In the genomic region with DNA sequence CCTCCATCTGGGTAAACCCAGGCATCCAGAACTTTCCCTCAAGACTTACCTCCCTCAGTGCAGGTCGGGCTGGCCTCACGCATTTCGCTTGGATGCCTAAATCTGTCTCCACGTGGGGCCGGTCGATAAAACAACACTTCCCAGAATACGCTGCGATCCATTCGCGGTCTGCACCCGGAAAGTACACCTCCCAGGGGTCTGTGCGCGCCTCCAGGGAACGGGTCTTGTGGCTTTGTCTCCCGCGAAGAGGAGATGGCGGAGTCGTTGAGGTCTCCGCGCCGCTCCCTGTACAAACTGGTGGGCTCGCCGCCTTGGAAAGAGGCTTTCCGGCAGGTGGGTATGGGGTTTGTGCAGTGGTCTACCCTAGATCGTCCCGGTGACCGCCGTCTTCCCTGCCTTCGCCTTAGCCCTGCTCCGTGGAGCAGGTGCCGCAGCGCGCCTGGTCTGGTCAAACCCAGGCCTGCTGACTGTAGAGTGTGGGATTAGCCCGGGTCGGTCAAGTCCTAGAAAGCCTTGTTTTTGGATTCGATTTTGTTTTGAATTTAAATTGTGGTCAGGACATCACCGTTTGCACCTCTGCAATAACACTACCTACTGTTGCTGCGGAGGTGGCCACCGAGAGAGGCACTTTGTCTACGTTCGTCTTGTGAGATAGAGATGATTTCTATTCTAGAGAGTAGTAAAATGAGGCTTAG, we compare ENCODE assay signal across 8 cellular contexts. TPM values are rescaled to one million over a fixed set of nuclear protein-coding genes. Genes with fewer than 3 reads are reported as not detected.
DNase-seq lines count a peak whose midpoint lies in the region; ATAC-seq and TF ChIP-seq lines count a peak whose summit lies in the region.

A gene with protein sequence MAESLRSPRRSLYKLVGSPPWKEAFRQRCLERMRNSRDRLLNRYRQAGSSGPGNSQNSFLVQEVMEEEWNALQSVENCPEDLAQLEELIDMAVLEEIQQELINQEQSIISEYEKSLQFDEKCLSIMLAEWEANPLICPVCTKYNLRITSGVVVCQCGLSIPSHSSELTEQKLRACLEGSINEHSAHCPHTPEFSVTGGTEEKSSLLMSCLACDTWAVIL (plus strand): TSS at position 224 of the 695 bp plus-strand sequence. CDS start 29 bp downstream, at position 253.

- peak; percentile 82 for DNase-seq in BE2C
- DNase-seq in GM19238 (ENCODE audit: insufficient read length, low spot score) = peak; percentile 73
- DNase-seq in NCI-H526 treated with DMSO at 0.1 percent for 48 hours (lab: John Stamatoyannopoulos, UW) = peak; percentile 89
- DNase-seq in activated CD4-positive, alpha-beta T cell treated with anti-CD3 and anti-CD28 coated beads, Interleukin-2, amount 50 U/mL, for 1 hour = peak; percentile 79
- peak; percentile 96 for DNase-seq in ecto neural progenitor cell (ENCODE audit: low spot score)
- peak; percentile 89 to 90 for DNase-seq in lung microvascular endothelial cell (ENCODE audit: low read depth in 2 of 2)
- DNase-seq in stimulated activated CD8-positive, alpha-beta memory T cell treated with anti-CD3 and anti-CD28 coated beads, Interleukin-12 subunit alpha, Interleukin-12 subunit beta, amount 100 ng/mL, for 1 hour (ENCODE audit: low read depth) = peak; percentile 71

- no peaks in the 10 kb centered on the region for H3K27me3 ChIP-seq in BE2C

- no peak for TF ChIP-seq CTCF in BE2C (IDR thresholded peaks at IDR 0.05; ENCODE audit: low read depth, low read length)

- H3K4me3 ChIP-seq in BE2C (ENCODE audit: low read depth, low read length) = peak within 1 kb of the TSS; percentile 88

- ATAC-seq in HG03439 (IDR thresholded peaks at IDR 0.05; ENCODE audit: unreplicated experiment) = peak; percentile 52

- no peaks in the 10 kb centered on the region for H3K9me3 ChIP-seq in BE2C

- H3K4me1 ChIP-seq in BE2C = no peaks in the 10 kb centered on the region

- peaks cover 19% of the 10 kb centered on the region for H3K36me3 ChIP-seq in BE2C

RNA-seq across cellular contexts. Expression of the gene that starts here (rescaled TPM):
- polyA plus RNA-seq in BE2C (2012; ENCODE audit: insufficient read depth, insufficient read length, low read depth) = 62.9 TPM
- total RNA-seq in lung microvascular endothelial cell = 33.3 and 45.6 TPM in 2 replicates

Comparison
In these comparisons a context has a peak if more than half of its experiments do, and no peak if none do; other contexts are left out.
1. Peak in every context shown above with its lines: DNase-seq, ATAC-seq and H3K4me3 ChIP-seq.